28 cellular contexts compared by ENCODE assay signal in genomic region chr15:32877620-32878019, GRCh38.
A peak's percentile ranks its signal among the peaks of the same experiment; 100 is the strongest.
DNase-seq lines count a peak whose midpoint lies in the region; ATAC-seq, FAIRE-seq and TF ChIP-seq lines count a peak whose summit lies in the region.
"Had no signal": no experiment of that assay in that cellular context is flagged by ENCODE, and none has a peak within 500 bp of the region (broad histone marks: within the 10 kb centered on the region; RNA-seq: fewer than 3 reads in every experiment).

No MANE protein-coding gene starts in this region.

- no peak for TF ChIP-seq RAD21 in K562 (CRISPR knock-in tag; conservative IDR thresholded peaks at IDR 0.05 in 1 of 2, IDR thresholded peaks at IDR 0.05 in 1 of 2)

- H3K36me3 ChIP-seq in K562 (ENCODE audit: control insufficient read depth, insufficient read depth, low read length) (no peaks in the 10 kb centered on the region), mesenchymal stem cell (ENCODE audit: control insufficient read depth in 1 of 2, insufficient read depth in 2 of 2, low read depth in 1 of 2, low read length in 2 of 2) (no peaks in the 10 kb centered on the region), upper lobe of left lung (no peaks in the 10 kb centered on the region)
- H3K36me3 ChIP-seq: BE2C had no signal

- H2AK5ac ChIP-seq in mesenchymal stem cell (ENCODE audit: low read length, severe bottlenecking), result no peak overlapping the region

- no peak overlapping the region for H2BK15ac ChIP-seq in mesenchymal stem cell (ENCODE audit: low read depth, poor library complexity, severe bottlenecking)

- FAIRE-seq in K562 (lab: Jason Lieb, UNC), result no peak
- FAIRE-seq: frontal cortex had no signal

- in situ Hi-C loops in K562 (cut with MboI), result no loop called here

- POLR2A ChIA-PET in K562 (lab: Yijun Ruan, JAX), result no interaction called here

- TF ChIP-seq POLR2A in K562 (conservative IDR thresholded peaks at IDR 0.05) (no peak), upper lobe of left lung (IDR thresholded peaks at IDR 0.05) (no peak)

- H4K91ac ChIP-seq in mesenchymal stem cell (ENCODE audit: low read length), result no peak overlapping the region

- H3K4me3 Mint-ChIP-seq in activated CD4-positive, alpha-beta T cell treated with anti-CD3 and anti-CD28 coated beads, Interleukin-2, amount 10 ng/mL, durations not matched to agents 24 days and 14 days, result no peak overlapping the region
- H3K4me3 Mint-ChIP-seq in immature natural killer cell, result no peak overlapping the region
- H3K4me3 Mint-ChIP-seq: activated CD8-positive, alpha-beta memory T cell treated with anti-CD3 and anti-CD28 coated beads, Interleukin-2, amount 10 ng/mL, durations not matched to agents 7 days and 5 days; brain; CD8-positive, alpha-beta memory T cell; neural crest cell; WTC11 had no signal

- CTCF ChIA-PET in K562 (lab: Yijun Ruan, JAX; ENCODE audit: low intra/inter-chr PET ratio), result no interaction called here

- H3K4me3 ChIP-seq in K562 (no peak overlapping the region), mesenchymal stem cell (ENCODE audit: insufficient read depth in 1 of 2, low read depth in 1 of 2, low read length in 2 of 2) (no peak overlapping the region), upper lobe of left lung (no peak overlapping the region)

- H2BK12ac ChIP-seq in mesenchymal stem cell (ENCODE audit: low read length in 2 of 2), result no peak overlapping the region

- peaks cover 5% of the 10 kb centered on the region for H3K27me3 Mint-ChIP-seq in activated CD4-positive, alpha-beta T cell treated with anti-CD3 and anti-CD28 coated beads, Interleukin-2, amount 10 ng/mL, durations not matched to agents 24 days and 14 days
- peaks cover 0 to 8% (median 7%) of the 10 kb centered on the region in 3 donors for H3K27me3 Mint-ChIP-seq in immature natural killer cell (ENCODE audit: low read depth in 3 of 3)
- H3K27me3 Mint-ChIP-seq: brain; CD8-positive, alpha-beta memory T cell had no signal

- no TSS peak for BruUV-seq in K562 (replicated peaks; lab: Mats Ljungman, UMichigan)

- H4K8ac ChIP-seq in mesenchymal stem cell (ENCODE audit: low read length), result no peak overlapping the region

- H4K20me1 ChIP-seq in K562 (replicated peaks; ENCODE audit: control insufficient read depth, insufficient read depth, low read length), result no peaks in the 10 kb centered on the region

- 0% methylated on average over 3 of the region's 3 CpGs for WGBS in K562 (ENCODE audit: insufficient coverage, low coverage, missing lambda C conversion rate)
- 37% methylated on average over 2 of the region's 3 CpGs for WGBS in mesenchymal stem cell
- WGBS in upper lobe of left lung, 2 donors, result 53 to 54% methylated on average over 3 of the region's 3 CpGs

- TF ChIP-seq EP300 in K562 (IDR thresholded peaks at IDR 0.05; ENCODE audit: low read length), result no peak
- no peak for TF ChIP-seq EP300 in upper lobe of left lung (IDR thresholded peaks at IDR 0.05)

- H3K9ac ChIP-seq in K562 (ENCODE audit: insufficient read depth in 1 of 2, low read depth in 2 of 2, low read length in 2 of 2) (no peak overlapping the region), mesenchymal stem cell (ENCODE audit: low read length) (no peak overlapping the region)

- no peaks in the 10 kb centered on the region for H3K79me1 ChIP-seq in mesenchymal stem cell (replicated peaks; ENCODE audit: low read length, poor library complexity, severe bottlenecking)

- no peak overlapping the region for H3K14ac ChIP-seq in mesenchymal stem cell (ENCODE audit: low read length in 2 of 2)

- H3K9me3 Mint-ChIP-seq in activated CD4-positive, alpha-beta T cell treated with anti-CD3 and anti-CD28 coated beads, Interleukin-2, amount 10 ng/mL, durations not matched to agents 24 days and 14 days, result no peaks in the 10 kb centered on the region
- H3K9me3 Mint-ChIP-seq in immature natural killer cell, result peaks cover 0 to 2% (median 0%) of the 10 kb centered on the region in 6 donors
- H3K9me3 Mint-ChIP-seq: brain; CD8-positive, alpha-beta memory T cell; neural crest cell; WTC11 had no signal

- H2AFZ ChIP-seq in K562 (ENCODE audit: low read depth, low read length) (no peak overlapping the region), mesenchymal stem cell (ENCODE audit: low read depth, low read length) (no peak overlapping the region)

- H3K4me2 ChIP-seq in K562 (ENCODE audit: insufficient read depth, low read length), result no peak overlapping the region
- H3K4me2 ChIP-seq in mesenchymal stem cell (ENCODE audit: low read length, poor library complexity, severe bottlenecking), result no peak overlapping the region

- H3K27ac Mint-ChIP-seq in activated CD4-positive, alpha-beta T cell treated with anti-CD3 and anti-CD28 coated beads, Interleukin-2, amount 10 ng/mL, durations not matched to agents 24 days and 14 days, result no peak overlapping the region
- no peak overlapping the region for H3K27ac Mint-ChIP-seq in immature natural killer cell
- H3K27ac Mint-ChIP-seq: activated CD8-positive, alpha-beta memory T cell treated with anti-CD3 and anti-CD28 coated beads, Interleukin-2, amount 10 ng/mL, durations not matched to agents 7 days and 5 days; CD8-positive, alpha-beta memory T cell; progenitor cell of endocrine pancreas; WTC11 had no signal

- H3K27me3 ChIP-seq in K562 (ENCODE audit: control insufficient read depth in 2 of 2, insufficient read depth in 2 of 2, low read length in 2 of 2) (no peaks in the 10 kb centered on the region), mesenchymal stem cell (ENCODE audit: control insufficient read depth in 1 of 2, insufficient read depth in 1 of 2, low read length in 2 of 2) (no peaks in the 10 kb centered on the region), upper lobe of left lung (no peaks in the 10 kb centered on the region)
- H3K27me3 ChIP-seq: BE2C had no signal

- no peaks in the 10 kb centered on the region for H3K9me1 ChIP-seq in K562 (ENCODE audit: control insufficient read depth, insufficient read depth, low read length)

- H3K9me3 ChIP-seq in K562 (replicated peaks; ENCODE audit: control insufficient read depth, insufficient read depth, low read depth, low read length), result no peaks in the 10 kb centered on the region
- H3K9me3 ChIP-seq in mesenchymal stem cell (ENCODE audit: control insufficient read depth, low read length), result no peaks in the 10 kb centered on the region
- H3K9me3 ChIP-seq in upper lobe of left lung, result no peaks in the 10 kb centered on the region
- H3K9me3 ChIP-seq: BE2C had no signal

- intact Hi-C loops in K562 (cut with micrococcal nuclease), result no loop called here
- intact Hi-C loops in activated CD4-positive, alpha-beta T cell treated with anti-CD3 and anti-CD28 coated beads, Interleukin-2, amount 10 ng/mL, durations not matched to agents 24 days and 14 days (cut with micrococcal nuclease), result no loop called here

- H3K23ac ChIP-seq in mesenchymal stem cell (ENCODE audit: low read length in 2 of 2), result no peak overlapping the region

- no peaks in the 10 kb centered on the region for H3K79me2 ChIP-seq in K562 (ENCODE audit: control insufficient read depth, insufficient read depth, low read length)

- H3K18ac ChIP-seq in mesenchymal stem cell (ENCODE audit: low read depth in 1 of 2, low read length in 2 of 2), result no peak overlapping the region

- TF ChIP-seq CTCF in K562 (IDR thresholded peaks at IDR 0.05 in 2 of 3, conservative IDR thresholded peaks at IDR 0.05 in 1 of 3; ENCODE audit: insufficient read depth in 2 of 3, low read depth in 1 of 3, low read length in 3 of 3) (no peak), upper lobe of left lung (IDR thresholded peaks at IDR 0.05) (no peak)

- H3K4me1 Mint-ChIP-seq in activated CD4-positive, alpha-beta T cell treated with anti-CD3 and anti-CD28 coated beads, Interleukin-2, amount 10 ng/mL, durations not matched to agents 24 days and 14 days, result no peaks in the 10 kb centered on the region
- H3K4me1 Mint-ChIP-seq in immature natural killer cell, result no peaks in the 10 kb centered on the region
- H3K4me1 Mint-ChIP-seq: activated CD8-positive, alpha-beta memory T cell treated with anti-CD3 and anti-CD28 coated beads, Interleukin-2, amount 10 ng/mL, durations not matched to agents 7 days and 5 days; CD8-positive, alpha-beta memory T cell had no signal

- no peaks in the 10 kb centered on the region for H3K4me1 ChIP-seq in K562 (replicated peaks in 1 of 2; ENCODE audit: control insufficient read depth in 2 of 2, insufficient read depth in 2 of 2, low read length in 2 of 2)
- no peaks in the 10 kb centered on the region for H3K4me1 ChIP-seq in mesenchymal stem cell (ENCODE audit: control insufficient read depth, insufficient read depth, low read depth, low read length)
- H3K4me1 ChIP-seq in upper lobe of left lung, result peaks cover 0 to 5% (median 1%) of the 10 kb centered on the region in 4 donors
- H3K4me1 ChIP-seq: BE2C had no signal

- no peaks in the 10 kb centered on the region for H3K36me3 Mint-ChIP-seq in activated CD4-positive, alpha-beta T cell treated with anti-CD3 and anti-CD28 coated beads, Interleukin-2, amount 10 ng/mL, durations not matched to agents 24 days and 14 days (ENCODE audit: low read depth)
- no peaks in the 10 kb centered on the region for H3K36me3 Mint-ChIP-seq in immature natural killer cell
- H3K36me3 Mint-ChIP-seq: activated CD8-positive, alpha-beta memory T cell treated with anti-CD3 and anti-CD28 coated beads, Interleukin-2, amount 10 ng/mL, durations not matched to agents 7 days and 5 days; brain; WTC11 had no signal

- no peak overlapping the region for H2BK5ac ChIP-seq in mesenchymal stem cell (ENCODE audit: low read depth, low read length, poor library complexity, severe bottlenecking)

- no peak overlapping the region for H3K27ac ChIP-seq in K562 (ENCODE audit: extremely low read depth, low read depth, low read length)
- H3K27ac ChIP-seq in mesenchymal stem cell (ENCODE audit: low read length, poor library complexity, severe bottlenecking), result no peak overlapping the region
- H3K27ac ChIP-seq in upper lobe of left lung, result no peak overlapping the region

- no peak overlapping the region for H2BK120ac ChIP-seq in mesenchymal stem cell (ENCODE audit: low read depth, low read length)

- no peak for ATAC-seq in K562
- no peak for ATAC-seq in upper lobe of left lung (ENCODE audit: low FRiP score in 2 of 2)
- ATAC-seq: activated CD8-positive, alpha-beta memory T cell treated with anti-CD3 and anti-CD28 coated beads, Interleukin-2, amount 10 ng/mL, durations not matched to agents 7 days and 5 days; HCT116; left cardiac atrium; stimulated activated naive CD8-positive, alpha-beta T cell treated with anti-CD3 and anti-CD28 coated beads, Interleukin-15, Interleukin-2, amounts not matched to agents 100 U/mL and 50 U/mL, for 24 hours; WTC11 had no signal

- no peak overlapping the region for H3K4ac ChIP-seq in mesenchymal stem cell (ENCODE audit: low read depth in 1 of 2, low read length in 2 of 2)

- DNase-seq in EH (ENCODE audit: low read depth) (peak; percentile 41), M059J (ENCODE audit: low read depth) (peak; percentile 59), K562 (ENCODE audit: extremely low read depth in 1 of 4, low spot score in 3 of 4) (no peak), kidney tubule cell (ENCODE audit: low spot score) (peak; percentile 35), mesenchymal stem cell (no peak), immature natural killer cell (no peak), upper lobe of left lung (no peak)
- DNase-seq in activated CD4-positive, alpha-beta T cell treated with anti-CD3 and anti-CD28 coated beads, Interleukin-2, amount 10 ng/mL, durations not matched to agents 24 days and 14 days, result no peak
- DNase-seq: ACHN; activated CD4-positive, alpha-beta T cell treated with anti-CD3 and anti-CD28 coated beads, Interleukin-2, amount 50 U/mL, for 1 hour; activated CD8-positive, alpha-beta memory T cell treated with anti-CD3 and anti-CD28 coated beads, Interleukin-2, amount 10 ng/mL, durations not matched to agents 7 days and 5 days; activated naive CD4-positive, alpha-beta T cell treated with Interleukin-2 at 50 U/mL for 16 hours; BE2C; CD8-positive, alpha-beta memory T cell; effector CD4-positive, alpha-beta T cell; GDM1; left cardiac atrium; NCI-H1436 treated with DMSO at 0.1 percent for 48 hours; NCI-H2107; NCI-H446; stimulated activated CD4-positive, alpha-beta T cell treated with anti-CD3 and anti-CD28 coated beads, Interleukin-15, amount 100 ng/mL, for 24 hours; stimulated activated naive CD8-positive, alpha-beta T cell treated with anti-CD3 and anti-CD28 coated beads, Interleukin-15, Interleukin-2, amounts not matched to agents 100 U/mL and 50 U/mL, for 24 hours had no signal

Comparison
In these comparisons a context has a peak if more than half of its experiments do, and no peak if none do; other contexts are left out.
1. DNase-seq: peak in EH (single experiment), M059J (single experiment) and kidney tubule cell (single experiment); none in K562 (0 of 4), activated CD4-positive, alpha-beta T cell treated with anti-CD3 and anti-CD28 coated beads, Interleukin-2, amount 10 ng/mL, durations not matched to agents 24 days and 14 days (single experiment), mesenchymal stem cell (single experiment), immature natural killer cell (0 of 3) and upper lobe of left lung (0 of 2).